Comparison of ENCODE assay signal across 9 cellular contexts in the genomic region with DNA sequence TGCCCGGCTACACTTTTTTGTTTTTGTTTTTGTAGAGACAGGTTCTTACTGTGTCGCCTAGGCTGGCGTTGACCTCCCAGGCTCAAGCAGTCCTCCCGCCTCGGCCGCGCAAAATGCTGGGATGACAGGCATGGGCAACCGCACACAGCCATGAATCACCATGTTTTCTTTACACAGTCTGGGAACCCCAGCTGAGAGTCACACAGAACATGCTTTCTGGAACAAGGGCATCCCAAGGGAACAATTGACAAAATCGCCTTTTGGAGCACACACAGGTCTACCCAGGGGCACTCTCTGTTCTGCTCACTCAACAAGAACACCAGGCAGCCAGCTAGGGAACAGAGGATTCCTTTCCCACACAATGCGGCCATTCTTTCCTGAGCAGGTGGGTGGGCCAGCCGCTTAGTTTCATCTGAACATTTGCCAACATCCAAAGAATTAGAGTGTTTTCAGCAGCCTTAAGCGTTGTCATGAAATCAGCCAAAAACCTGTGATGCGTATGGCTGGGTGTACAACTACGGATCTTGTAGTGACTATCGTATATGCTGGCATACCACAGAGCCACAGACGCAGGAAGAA. TPM values are rescaled to one million over a fixed set of nuclear protein-coding genes. Genes with fewer than 3 reads are reported as not detected.
DNase-seq lines count a peak whose midpoint lies in the region; ATAC-seq, FAIRE-seq and TF ChIP-seq lines count a peak whose summit lies in the region.
"Had no signal": no experiment of that assay in that cellular context is flagged by ENCODE, and none has a peak within 500 bp of the region (broad histone marks: within the 10 kb centered on the region; RNA-seq: fewer than 3 reads in every experiment).

No MANE protein-coding gene starts in this region.

- H3K36me3 Mint-ChIP-seq in Caco-2 (ENCODE audit: insufficient read depth, unreplicated experiment) = peaks cover 11% of the 10 kb centered on the region
- peaks cover 48% of the 10 kb centered on the region for H3K36me3 Mint-ChIP-seq in effector memory CD8-positive, alpha-beta T cell (ENCODE audit: insufficient read depth)
- H3K36me3 Mint-ChIP-seq in nephron (ENCODE audit: low read depth) = peaks cover 40% of the 10 kb centered on the region

- H3K4me1 Mint-ChIP-seq in Caco-2 (ENCODE audit: low read depth, unreplicated experiment) (no peaks in the 10 kb centered on the region), nephron (peaks cover 62% of the 10 kb centered on the region)
- peaks cover 33 to 40% of the 10 kb centered on the region in 2 donors for H3K4me1 Mint-ChIP-seq in effector memory CD8-positive, alpha-beta T cell (ENCODE audit: low read depth in 2 of 2)

- peak overlapping the region; percentile 14 for H3K4me3 Mint-ChIP-seq in Caco-2 (ENCODE audit: unreplicated experiment)
- H3K4me3 Mint-ChIP-seq in effector memory CD8-positive, alpha-beta T cell = peak overlapping the region in 1 of 2 donors; percentile 74
- peak overlapping the region; percentile 10 to 43 (median 10) for H3K4me3 Mint-ChIP-seq in nephron

- no peaks in the 10 kb centered on the region for H3K27me3 ChIP-seq in Caco-2 (replicated peaks; ENCODE audit: control insufficient read depth, insufficient read depth, low read length)

- H3K4me3 ChIP-seq in Caco-2 (ENCODE audit: low read depth, low read length) = no peak overlapping the region
- H3K4me3 ChIP-seq: skin epidermis had no signal

- intact Hi-C loops in Caco-2 (cut with micrococcal nuclease; ENCODE audit: unreplicated experiment) = loop anchor here (5.0 kb wide), 1 partner anchor 35 kb away; no protein-coding TSS in a partner anchor

- no peak for FAIRE-seq in HTR-8/SVneo (lab: Jason Lieb, UNC)

- H3K36me3 ChIP-seq in Caco-2 (ENCODE audit: control insufficient read depth, insufficient read depth, low read length) = no peaks in the 10 kb centered on the region

- POLR2A ChIA-PET in Caco-2 (lab: Charles Lee) = no interaction called here

- peaks cover 10% of the 10 kb centered on the region; the same call in 1 of the 2 replicates for H3K4me1 ChIP-seq in Caco-2

- no TSS peak for BruUV-seq in Caco-2 (replicated peaks; lab: Mats Ljungman, UMichigan)

- no peak for DNase-seq in Caco-2
- DNase-seq in NCI-H2081 treated with DMSO at 0.1 percent for 48 hours (lab: John Stamatoyannopoulos, UW) = peak; percentile 67
- DNase-seq in effector memory CD8-positive, alpha-beta T cell = no peak
- DNase-seq in HTR-8/SVneo (ENCODE audit: insufficient read length, low spot score) = no peak

- TF ChIP-seq CTCF in Caco-2 (IDR thresholded peaks at IDR 0.05; ENCODE audit: insufficient read depth in 1 of 2, low read depth in 1 of 2, low read length in 1 of 2, severe bottlenecking in 1 of 2, unreplicated experiment in 1 of 2) (no peak), nephron (IDR thresholded peaks at IDR 0.05; ENCODE audit: unreplicated experiment in 3 of 3) (no peak)

- H3K27me3 Mint-ChIP-seq in Caco-2 (ENCODE audit: insufficient read depth, unreplicated experiment) (no peaks in the 10 kb centered on the region), nephron (ENCODE audit: low read depth) (no peaks in the 10 kb centered on the region)
- no peaks in the 10 kb centered on the region for H3K27me3 Mint-ChIP-seq in effector memory CD8-positive, alpha-beta T cell

- peak overlapping the region; percentile 46 for H3K27ac Mint-ChIP-seq in Caco-2 (ENCODE audit: unreplicated experiment)
- H3K27ac Mint-ChIP-seq in effector memory CD8-positive, alpha-beta T cell = peak overlapping the region in 1 of 2 donors; percentile 49
- peak overlapping the region; percentile 88 to 97 (median 93) for H3K27ac Mint-ChIP-seq in nephron

- CTCF ChIA-PET in Caco-2 (lab: Charles Lee) = no interaction called here

- H3K9me3 Mint-ChIP-seq in Caco-2 (ENCODE audit: unreplicated experiment) = no peaks in the 10 kb centered on the region
- no peaks in the 10 kb centered on the region for H3K9me3 Mint-ChIP-seq in effector memory CD8-positive, alpha-beta T cell
- H3K9me3 Mint-ChIP-seq in nephron = peaks cover 9% of the 10 kb centered on the region

- H3K9me3 ChIP-seq in Caco-2 = no peaks in the 10 kb centered on the region

- ATAC-seq in effector memory CD8-positive, alpha-beta T cell (replicated peaks) = peak; percentile 35
- ATAC-seq in HG03095 (IDR thresholded peaks at IDR 0.05; ENCODE audit: unreplicated experiment) = no peak
- ATAC-seq in HG02678 (IDR thresholded peaks at IDR 0.05; ENCODE audit: unreplicated experiment) = no peak
- no peak for ATAC-seq in GM21367 (IDR thresholded peaks at IDR 0.05; ENCODE audit: unreplicated experiment)

RNA-seq across cellular contexts. Expression of gene PRKX, which starts 15.7 kb away (rescaled TPM):
- 20.3 and 23.3 TPM in 2 replicates for total RNA-seq in Caco-2 (2022)
